Comparison of ENCODE assay signal across 2 cellular contexts in the genomic region with DNA sequence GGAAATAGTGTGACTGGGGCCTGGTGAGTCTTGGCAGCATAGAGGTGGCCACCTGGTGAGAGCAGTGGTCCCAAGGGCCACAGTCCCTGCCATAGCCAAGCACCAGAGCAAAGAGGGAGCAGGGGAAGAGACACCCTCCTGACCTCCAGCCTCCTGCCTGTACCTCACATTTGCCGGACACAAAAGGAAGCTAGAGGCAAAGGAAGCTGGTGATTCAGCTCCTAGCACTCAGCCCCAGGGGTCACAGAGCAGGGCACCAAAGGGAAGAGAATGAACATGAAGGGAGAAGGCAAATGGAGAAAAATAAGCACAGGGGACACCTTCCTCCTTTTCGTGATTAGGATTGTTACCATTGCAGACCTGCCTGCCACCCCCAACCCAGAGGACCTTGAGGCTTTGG.
TF ChIP-seq lines count a peak whose summit lies in the region.

No MANE protein-coding gene starts in this region.

TF ChIP-seq in SK-N-SH, 30 proteins besides CTCF, POLR2A, EP300 and RAD21 (continued from another document):
- TF ChIP-seq, protein P1, sequence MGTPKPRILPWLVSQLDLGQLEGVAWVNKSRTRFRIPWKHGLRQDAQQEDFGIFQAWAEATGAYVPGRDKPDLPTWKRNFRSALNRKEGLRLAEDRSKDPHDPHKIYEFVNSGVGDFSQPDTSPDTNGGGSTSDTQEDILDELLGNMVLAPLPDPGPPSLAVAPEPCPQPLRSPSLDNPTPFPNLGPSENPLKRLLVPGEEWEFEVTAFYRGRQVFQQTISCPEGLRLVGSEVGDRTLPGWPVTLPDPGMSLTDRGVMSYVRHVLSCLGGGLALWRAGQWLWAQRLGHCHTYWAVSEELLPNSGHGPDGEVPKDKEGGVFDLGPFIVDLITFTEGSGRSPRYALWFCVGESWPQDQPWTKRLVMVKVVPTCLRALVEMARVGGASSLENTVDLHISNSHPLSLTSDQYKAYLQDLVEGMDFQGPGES (IDR thresholded peaks at IDR 0.05; ENCODE audit: low read depth, low read length) = no peak
- TF ChIP-seq NFIC (IDR thresholded peaks at IDR 0.05; ENCODE audit: borderline replicate concordance) = no peak
- TF ChIP-seq GABPA (IDR thresholded peaks at IDR 0.05; ENCODE audit: low read depth) = no peak
- TF ChIP-seq, protein P2, sequence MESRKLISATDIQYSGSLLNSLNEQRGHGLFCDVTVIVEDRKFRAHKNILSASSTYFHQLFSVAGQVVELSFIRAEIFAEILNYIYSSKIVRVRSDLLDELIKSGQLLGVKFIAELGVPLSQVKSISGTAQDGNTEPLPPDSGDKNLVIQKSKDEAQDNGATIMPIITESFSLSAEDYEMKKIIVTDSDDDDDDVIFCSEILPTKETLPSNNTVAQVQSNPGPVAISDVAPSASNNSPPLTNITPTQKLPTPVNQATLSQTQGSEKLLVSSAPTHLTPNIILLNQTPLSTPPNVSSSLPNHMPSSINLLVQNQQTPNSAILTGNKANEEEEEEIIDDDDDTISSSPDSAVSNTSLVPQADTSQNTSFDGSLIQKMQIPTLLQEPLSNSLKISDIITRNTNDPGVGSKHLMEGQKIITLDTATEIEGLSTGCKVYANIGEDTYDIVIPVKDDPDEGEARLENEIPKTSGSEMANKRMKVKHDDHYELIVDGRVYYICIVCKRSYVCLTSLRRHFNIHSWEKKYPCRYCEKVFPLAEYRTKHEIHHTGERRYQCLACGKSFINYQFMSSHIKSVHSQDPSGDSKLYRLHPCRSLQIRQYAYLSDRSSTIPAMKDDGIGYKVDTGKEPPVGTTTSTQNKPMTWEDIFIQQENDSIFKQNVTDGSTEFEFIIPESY (IDR thresholded peaks at IDR 0.05; ENCODE audit: borderline replicate concordance, low read depth) = no peak
- no peak for TF ChIP-seq NRF1 (IDR thresholded peaks at IDR 0.05; ENCODE audit: low read depth, low read length)
- TF ChIP-seq, protein P3, sequence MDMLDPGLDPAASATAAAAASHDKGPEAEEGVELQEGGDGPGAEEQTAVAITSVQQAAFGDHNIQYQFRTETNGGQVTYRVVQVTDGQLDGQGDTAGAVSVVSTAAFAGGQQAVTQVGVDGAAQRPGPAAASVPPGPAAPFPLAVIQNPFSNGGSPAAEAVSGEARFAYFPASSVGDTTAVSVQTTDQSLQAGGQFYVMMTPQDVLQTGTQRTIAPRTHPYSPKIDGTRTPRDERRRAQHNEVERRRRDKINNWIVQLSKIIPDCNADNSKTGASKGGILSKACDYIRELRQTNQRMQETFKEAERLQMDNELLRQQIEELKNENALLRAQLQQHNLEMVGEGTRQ (IDR thresholded peaks at IDR 0.05; ENCODE audit: borderline replicate concordance, low read depth, low read length) = no peak
- no peak for TF ChIP-seq MEF2A (IDR thresholded peaks at IDR 0.05; ENCODE audit: borderline replicate concordance, low read depth)

TF ChIP-seq in SK-N-SH treated with all-trans-retinoic acid at 6 μM for 48 hours, 23 proteins besides CTCF, POLR2A, EP300 and RAD21 (continued from another document):
- TF ChIP-seq, protein P4, sequence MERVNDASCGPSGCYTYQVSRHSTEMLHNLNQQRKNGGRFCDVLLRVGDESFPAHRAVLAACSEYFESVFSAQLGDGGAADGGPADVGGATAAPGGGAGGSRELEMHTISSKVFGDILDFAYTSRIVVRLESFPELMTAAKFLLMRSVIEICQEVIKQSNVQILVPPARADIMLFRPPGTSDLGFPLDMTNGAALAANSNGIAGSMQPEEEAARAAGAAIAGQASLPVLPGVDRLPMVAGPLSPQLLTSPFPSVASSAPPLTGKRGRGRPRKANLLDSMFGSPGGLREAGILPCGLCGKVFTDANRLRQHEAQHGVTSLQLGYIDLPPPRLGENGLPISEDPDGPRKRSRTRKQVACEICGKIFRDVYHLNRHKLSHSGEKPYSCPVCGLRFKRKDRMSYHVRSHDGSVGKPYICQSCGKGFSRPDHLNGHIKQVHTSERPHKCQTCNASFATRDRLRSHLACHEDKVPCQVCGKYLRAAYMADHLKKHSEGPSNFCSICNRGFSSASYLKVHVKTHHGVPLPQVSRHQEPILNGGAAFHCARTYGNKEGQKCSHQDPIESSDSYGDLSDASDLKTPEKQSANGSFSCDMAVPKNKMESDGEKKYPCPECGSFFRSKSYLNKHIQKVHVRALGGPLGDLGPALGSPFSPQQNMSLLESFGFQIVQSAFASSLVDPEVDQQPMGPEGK (CRISPR knock-in tag; IDR thresholded peaks at IDR 0.05; ENCODE audit: borderline replicate concordance) = no peak
- TF ChIP-seq ISL1 (CRISPR knock-in tag; IDR thresholded peaks at IDR 0.05) (no peak), ZNF8 (CRISPR knock-in tag; IDR thresholded peaks at IDR 0.05) (no peak), ARNTL (CRISPR knock-in tag; IDR thresholded peaks at IDR 0.05; ENCODE audit: borderline replicate concordance, low read depth) (no peak)
TF ChIP-seq in SK-N-SH treated with all-trans-retinoic acid at 6 μM for 48 hours: peak in this region for 0.
